Comparison of ENCODE assay signal across 19 cellular contexts in the genomic region with DNA sequence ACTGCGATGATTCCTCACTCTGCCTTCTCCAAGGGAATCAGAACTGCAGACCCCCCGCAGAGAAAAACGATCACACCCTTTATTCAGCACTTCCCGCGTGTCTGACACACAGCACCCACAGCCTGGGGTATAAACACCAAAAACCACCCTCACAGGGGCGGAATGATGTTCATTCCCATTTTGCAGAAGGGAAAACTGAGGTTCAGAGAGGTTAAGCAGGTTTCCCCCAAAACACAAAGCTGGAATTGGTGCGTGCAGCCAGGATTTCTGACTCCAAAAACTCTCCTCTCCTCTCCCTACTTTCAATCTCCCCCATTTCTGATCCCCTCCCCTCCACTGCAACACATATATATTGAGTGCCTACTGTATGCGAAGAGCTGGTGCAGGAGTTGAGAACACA. TPM values are rescaled to one million over a fixed set of nuclear protein-coding genes. Genes with fewer than 3 reads are reported as not detected.
DNase-seq lines count a peak whose midpoint lies in the region; ATAC-seq and TF ChIP-seq lines count a peak whose summit lies in the region.
"Had no signal": no experiment of that assay in that cellular context is flagged by ENCODE, and none has a peak within 500 bp of the region (broad histone marks: within the 10 kb centered on the region; RNA-seq: fewer than 3 reads in every experiment).

No MANE protein-coding gene starts in this region.

- H3K4me3 Mint-ChIP-seq in T-helper 2 cell treated with Interferon-gamma antibody and Interleukin-4, amounts not matched to agents 5 μg/mL and 100 μg/mL, for 36 hours, result peak overlapping the region; percentile 42
- H3K4me3 Mint-ChIP-seq in IgD-negative memory B cell (peak overlapping the region; percentile 59 to 92 (median 86)), Caco-2 (ENCODE audit: unreplicated experiment) (no peak overlapping the region)
- H3K4me3 Mint-ChIP-seq in activated naive CD8-positive, alpha-beta T cell treated with anti-CD3 and anti-CD28 coated beads for 36 hours, result no peak overlapping the region
- H3K4me3 Mint-ChIP-seq in natural killer cell treated with Interleukin-12 subunit alpha and Interleukin-12 subunit beta and Interleukin-15 and Interleukin-18, amount 100 ng/mL, for 72 hours, result peak overlapping the region; percentile 59

- POLR2A ChIA-PET in Caco-2 (lab: Charles Lee), result no interaction called here

- peaks cover 36% of the 10 kb centered on the region for H3K36me3 Mint-ChIP-seq in T-helper 2 cell treated with Interferon-gamma antibody and Interleukin-4, amounts not matched to agents 5 μg/mL and 100 μg/mL, for 36 hours (ENCODE audit: low read depth)
- H3K36me3 Mint-ChIP-seq in IgD-negative memory B cell, result peaks cover 2% of the 10 kb centered on the region
- peaks cover 15% of the 10 kb centered on the region for H3K36me3 Mint-ChIP-seq in activated naive CD8-positive, alpha-beta T cell treated with anti-CD3 and anti-CD28 coated beads for 36 hours
- H3K36me3 Mint-ChIP-seq in natural killer cell treated with Interleukin-12 subunit alpha and Interleukin-12 subunit beta and Interleukin-15 and Interleukin-18, amount 100 ng/mL, for 72 hours, result no peaks in the 10 kb centered on the region
- H3K36me3 Mint-ChIP-seq in Caco-2 (ENCODE audit: insufficient read depth, unreplicated experiment), result no peaks in the 10 kb centered on the region

- no peak for TF ChIP-seq CTCF in Caco-2 (IDR thresholded peaks at IDR 0.05; ENCODE audit: insufficient read depth in 1 of 2, low read depth in 1 of 2, low read length in 1 of 2, severe bottlenecking in 1 of 2, unreplicated experiment in 1 of 2)

- ATAC-seq in natural killer cell treated with Interleukin-12 subunit alpha and Interleukin-12 subunit beta and Interleukin-15 and Interleukin-18, amount 100 ng/mL, for 72 hours, result no peak
- ATAC-seq in HG02885 (IDR thresholded peaks at IDR 0.05; ENCODE audit: poor library complexity, unreplicated experiment), result no peak
- ATAC-seq: PC-3 had no signal

- H3K9me3 Mint-ChIP-seq in T-helper 2 cell treated with Interferon-gamma antibody and Interleukin-4, amounts not matched to agents 5 μg/mL and 100 μg/mL, for 36 hours, result peaks cover 4% of the 10 kb centered on the region
- H3K9me3 Mint-ChIP-seq in IgD-negative memory B cell, result peaks cover 0 to 4% (median 0%) of the 10 kb centered on the region in 3 donors
- H3K9me3 Mint-ChIP-seq in activated naive CD8-positive, alpha-beta T cell treated with anti-CD3 and anti-CD28 coated beads for 36 hours, result peaks cover 3% of the 10 kb centered on the region
- H3K9me3 Mint-ChIP-seq in natural killer cell treated with Interleukin-12 subunit alpha and Interleukin-12 subunit beta and Interleukin-15 and Interleukin-18, amount 100 ng/mL, for 72 hours, result peaks cover 4% of the 10 kb centered on the region
- no peaks in the 10 kb centered on the region for H3K9me3 Mint-ChIP-seq in Caco-2 (ENCODE audit: unreplicated experiment)

- intact Hi-C loops in Caco-2 (cut with micrococcal nuclease; ENCODE audit: unreplicated experiment), result no loop called here

- H3K27ac Mint-ChIP-seq in T-helper 2 cell treated with Interferon-gamma antibody and Interleukin-4, amounts not matched to agents 5 μg/mL and 100 μg/mL, for 36 hours, result peak overlapping the region; percentile 85
- H3K27ac Mint-ChIP-seq in IgD-negative memory B cell (peak overlapping the region; percentile 69 to 89 (median 86)), Caco-2 (ENCODE audit: unreplicated experiment) (no peak overlapping the region)
- H3K27ac Mint-ChIP-seq in activated naive CD8-positive, alpha-beta T cell treated with anti-CD3 and anti-CD28 coated beads for 36 hours, result peak overlapping the region; percentile 98
- H3K27ac Mint-ChIP-seq in natural killer cell treated with Interleukin-12 subunit alpha and Interleukin-12 subunit beta and Interleukin-15 and Interleukin-18, amount 100 ng/mL, for 72 hours, result peak overlapping the region; percentile 67 to 81

- no peak overlapping the region for H3K4me3 ChIP-seq in Caco-2 (ENCODE audit: low read depth, low read length)
- H3K4me3 ChIP-seq: lung, prostate gland, smooth muscle cell, testis had no signal

- H3K4me1 Mint-ChIP-seq in T-helper 2 cell treated with Interferon-gamma antibody and Interleukin-4, amounts not matched to agents 5 μg/mL and 100 μg/mL, for 36 hours (ENCODE audit: low read depth), result peaks cover 54% of the 10 kb centered on the region
- peaks cover 47 to 56% (median 49%) of the 10 kb centered on the region in 3 donors for H3K4me1 Mint-ChIP-seq in IgD-negative memory B cell
- H3K4me1 Mint-ChIP-seq in activated naive CD8-positive, alpha-beta T cell treated with anti-CD3 and anti-CD28 coated beads for 36 hours, result peaks cover 36% of the 10 kb centered on the region
- H3K4me1 Mint-ChIP-seq in natural killer cell treated with Interleukin-12 subunit alpha and Interleukin-12 subunit beta and Interleukin-15 and Interleukin-18, amount 100 ng/mL, for 72 hours (ENCODE audit: low read depth in 2 of 2), result peaks cover 49 to 61% of the 10 kb centered on the region in 2 donors
- H3K4me1 Mint-ChIP-seq in Caco-2 (ENCODE audit: low read depth, unreplicated experiment), result peaks cover 6% of the 10 kb centered on the region

- H3K9me3 ChIP-seq in Caco-2, result no peaks in the 10 kb centered on the region
- H3K9me3 ChIP-seq: BE2C, prostate gland, testis had no signal

- BruUV-seq in Caco-2 (replicated peaks; lab: Mats Ljungman, UMichigan), result no TSS peak

- H3K27me3 Mint-ChIP-seq in T-helper 2 cell treated with Interferon-gamma antibody and Interleukin-4, amounts not matched to agents 5 μg/mL and 100 μg/mL, for 36 hours (ENCODE audit: low read depth), result no peaks in the 10 kb centered on the region
- H3K27me3 Mint-ChIP-seq in IgD-negative memory B cell, result peaks cover 4% of the 10 kb centered on the region
- no peaks in the 10 kb centered on the region for H3K27me3 Mint-ChIP-seq in activated naive CD8-positive, alpha-beta T cell treated with anti-CD3 and anti-CD28 coated beads for 36 hours
- no peaks in the 10 kb centered on the region for H3K27me3 Mint-ChIP-seq in natural killer cell treated with Interleukin-12 subunit alpha and Interleukin-12 subunit beta and Interleukin-15 and Interleukin-18, amount 100 ng/mL, for 72 hours
- no peaks in the 10 kb centered on the region for H3K27me3 Mint-ChIP-seq in Caco-2 (ENCODE audit: insufficient read depth, unreplicated experiment)

- no peaks in the 10 kb centered on the region for H3K27me3 ChIP-seq in Caco-2 (replicated peaks; ENCODE audit: control insufficient read depth, insufficient read depth, low read length)
- H3K27me3 ChIP-seq: BE2C, testis had no signal

- no peaks in the 10 kb centered on the region for H3K36me3 ChIP-seq in Caco-2 (ENCODE audit: control insufficient read depth, insufficient read depth, low read length)
- H3K36me3 ChIP-seq: BE2C, prostate gland had no signal

- no peak for DNase-seq in T-helper 2 cell treated with Interferon-gamma antibody and Interleukin-4, amounts not matched to agents 5 μg/mL and 100 μg/mL, for 36 hours (ENCODE audit: low spot score)
- no peak for DNase-seq in T-helper 2 cell
- DNase-seq in activated naive CD8-positive, alpha-beta T cell treated with anti-CD3 and anti-CD28 coated beads for 36 hours, result no peak
- DNase-seq in natural killer cell treated with Interleukin-12 subunit alpha and Interleukin-12 subunit beta and Interleukin-15 and Interleukin-18, amount 100 ng/mL, for 72 hours (ENCODE audit: low spot score), result no peak
- DNase-seq in ecto neural progenitor cell (ENCODE audit: low spot score), result no peak
- no peak for DNase-seq in Caco-2
- DNase-seq: activated CD8-positive, alpha-beta memory T cell treated with anti-CD3 and anti-CD28 coated beads for 24 hours; BE2C; islet precursor cell; NCI-H1417; NCI-H69; PC-3; stimulated activated CD4-positive, alpha-beta T cell treated with anti-CD3 and anti-CD28 coated beads, Interleukin-4, amount 100 ng/mL, for 4 hours; testis had no signal

- CTCF ChIA-PET in Caco-2 (lab: Charles Lee), result no interaction called here

- no peaks in the 10 kb centered on the region for H3K4me1 ChIP-seq in Caco-2
- H3K4me1 ChIP-seq: BE2C, prostate gland had no signal

RNA-seq across cellular contexts. Expression of gene XYLT1, which starts 55.8 kb away (rescaled TPM):
- polyA plus RNA-seq in IgD-negative memory B cell, result 0.80 TPM
- total RNA-seq in activated naive CD8-positive, alpha-beta T cell treated with anti-CD3 and anti-CD28 coated beads for 36 hours, result 1 to 10 TPM; 4.1 to 4.6 TPM
- 10 to 100 TPM; 26.4 to 41.9 TPM for total RNA-seq in natural killer cell treated with Interleukin-12 subunit alpha and Interleukin-12 subunit beta and Interleukin-15 and Interleukin-18, amount 100 ng/mL, for 72 hours
- total RNA-seq in Caco-2 (2022), result 12.5 and 12.8 TPM in 2 replicates
- total RNA-seq: PC-3 had no signal

Comparison
In these comparisons a context has a peak if more than half of its experiments do, and no peak if none do; other contexts are left out.
1. H3K4me3 Mint-ChIP-seq: peak in T-helper 2 cell treated with Interferon-gamma antibody and Interleukin-4, amounts not matched to agents 5 μg/mL and 100 μg/mL, for 36 hours (single experiment), IgD-negative memory B cell (4 of 4) and natural killer cell treated with Interleukin-12 subunit alpha and Interleukin-12 subunit beta and Interleukin-15 and Interleukin-18, amount 100 ng/mL, for 72 hours (single experiment); none in activated naive CD8-positive, alpha-beta T cell treated with anti-CD3 and anti-CD28 coated beads for 36 hours (single experiment) and Caco-2 (single experiment).